ENCODE assay signal across 28 cellular contexts in the genomic region with DNA sequence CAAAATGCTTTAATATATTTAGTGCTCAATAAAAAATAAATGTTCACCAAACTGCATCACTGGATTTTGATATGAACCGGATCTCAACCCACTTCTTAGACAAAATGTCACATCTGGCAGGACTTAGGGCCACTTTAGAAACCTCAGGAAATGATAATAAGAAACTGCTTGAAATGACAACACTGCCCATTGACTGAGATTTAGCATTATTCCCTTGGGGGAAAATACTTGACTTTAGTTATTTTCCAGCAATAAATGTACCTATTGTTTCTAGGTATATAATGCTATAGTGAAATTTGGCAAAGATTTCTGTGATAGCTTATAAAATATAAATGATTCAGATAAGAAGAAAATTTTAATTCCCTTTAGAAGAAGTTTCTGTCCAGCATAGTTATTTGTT.
"Had no signal": no experiment of that assay in that cellular context is flagged by ENCODE, and none has a peak within 500 bp of the region (broad histone marks: within the 10 kb centered on the region; RNA-seq: fewer than 3 reads in every experiment).

No MANE protein-coding gene starts in this region.

- ATAC-seq: naive thymus-derived CD8-positive, alpha-beta T cell; natural killer cell treated with Interleukin-12 subunit alpha and Interleukin-12 subunit beta and Interleukin-15 and Interleukin-18, amount 100 ng/mL, for 72 hours; pancreas; right cardiac atrium; right lobe of liver; stimulated activated effector memory CD8-positive, alpha-beta T cell treated with anti-CD3 and anti-CD28 coated beads, Interleukin-12 subunit alpha, Interleukin-12 subunit beta, amount 100 ng/mL, for 72 hours; stimulated activated naive B cell treated with anti-CD40 and anti-IgM and Interleukin-4, amounts not matched to agents 10 μg/mL and 1 μg/mL and 100 μg/mL, for 72 hours; upper lobe of right lung had no signal

- H3K27ac ChIP-seq: neutrophil, pancreas, prostate gland, right lobe of liver, sigmoid colon, stomach, suprapubic skin, testis, tibial artery, transverse colon, upper lobe of right lung, vagina had no signal

- H3K9me3 Mint-ChIP-seq: naive thymus-derived CD8-positive, alpha-beta T cell; natural killer cell treated with Interleukin-12 subunit alpha and Interleukin-12 subunit beta and Interleukin-15 and Interleukin-18, amount 100 ng/mL, for 72 hours; nephron progenitor cell; stimulated activated effector memory CD8-positive, alpha-beta T cell treated with anti-CD3 and anti-CD28 coated beads, Interleukin-12 subunit alpha, Interleukin-12 subunit beta, amount 100 ng/mL, for 72 hours; stimulated activated naive B cell treated with anti-CD40 and anti-IgM and Interleukin-4, amounts not matched to agents 10 μg/mL and 1 μg/mL and 100 μg/mL, for 72 hours; stimulated activated naive CD8-positive, alpha-beta T cell treated with anti-CD3 and anti-CD28 coated beads, Interleukin-15, Interleukin-2, amounts not matched to agents 100 ng/mL and 50 ng/mL, for 24 hours had no signal

- DNase-seq: naive thymus-derived CD8-positive, alpha-beta T cell; nephron progenitor cell; nucleus accumbens; pancreas; right cardiac atrium; right lobe of liver; sigmoid colon; small intestine; stimulated activated CD4-positive, alpha-beta T cell treated with anti-CD3 and anti-CD28 coated beads, Interleukin-15, amount 100 ng/mL, for 24 hours; stimulated activated CD4-positive, alpha-beta T cell treated with anti-CD3 and anti-CD28 coated beads, Interleukin-2, amount 100 ng/mL, for 24 hours; stimulated activated CD4-positive, alpha-beta T cell treated with anti-CD3 and anti-CD28 coated beads, Interleukin-2, amount 100 ng/mL, for 48 hours; stimulated activated CD4-positive, alpha-beta T cell treated with anti-CD3 and anti-CD28 coated beads, Interleukin-4, amount 100 ng/mL, for 24 hours; stimulated activated naive B cell treated with anti-CD40 and anti-IgM and Interleukin-4, amounts not matched to agents 10 μg/mL and 1 μg/mL and 100 μg/mL, for 72 hours; stimulated activated naive CD4-positive, alpha-beta T cell treated with Interleukin-2 at 50 U/mL for 16 hours; stomach; testis; tibial artery; transverse colon; upper lobe of right lung had no signal

- H3K4me3 Mint-ChIP-seq: naive thymus-derived CD8-positive, alpha-beta T cell; natural killer cell treated with Interleukin-12 subunit alpha and Interleukin-12 subunit beta and Interleukin-15 and Interleukin-18, amount 100 ng/mL, for 72 hours; nephron progenitor cell; neural crest cell; stimulated activated effector memory CD8-positive, alpha-beta T cell treated with anti-CD3 and anti-CD28 coated beads, Interleukin-12 subunit alpha, Interleukin-12 subunit beta, amount 100 ng/mL, for 72 hours; stimulated activated naive B cell treated with anti-CD40 and anti-IgM and Interleukin-4, amounts not matched to agents 10 μg/mL and 1 μg/mL and 100 μg/mL, for 72 hours; stimulated activated naive CD8-positive, alpha-beta T cell treated with anti-CD3 and anti-CD28 coated beads, Interleukin-15, Interleukin-2, amounts not matched to agents 100 ng/mL and 50 ng/mL, for 24 hours; type B pancreatic cell had no signal

- H3K27ac Mint-ChIP-seq: natural killer cell treated with Interleukin-12 subunit alpha and Interleukin-12 subunit beta and Interleukin-15 and Interleukin-18, amount 100 ng/mL, for 72 hours; nephron progenitor cell; stimulated activated effector memory CD8-positive, alpha-beta T cell treated with anti-CD3 and anti-CD28 coated beads, Interleukin-12 subunit alpha, Interleukin-12 subunit beta, amount 100 ng/mL, for 72 hours; stimulated activated naive B cell treated with anti-CD40 and anti-IgM and Interleukin-4, amounts not matched to agents 10 μg/mL and 1 μg/mL and 100 μg/mL, for 72 hours; stimulated activated naive CD8-positive, alpha-beta T cell treated with anti-CD3 and anti-CD28 coated beads, Interleukin-15, Interleukin-2, amounts not matched to agents 100 ng/mL and 50 ng/mL, for 24 hours; type B pancreatic cell had no signal

- H3K4me3 ChIP-seq: pancreas, prostate gland, right lobe of liver, sigmoid colon, stomach, suprapubic skin, testis, tibial artery, transverse colon, upper lobe of right lung, vagina had no signal

- H3K36me3 Mint-ChIP-seq: naive thymus-derived CD8-positive, alpha-beta T cell; natural killer cell treated with Interleukin-12 subunit alpha and Interleukin-12 subunit beta and Interleukin-15 and Interleukin-18, amount 100 ng/mL, for 72 hours; stimulated activated effector memory CD8-positive, alpha-beta T cell treated with anti-CD3 and anti-CD28 coated beads, Interleukin-12 subunit alpha, Interleukin-12 subunit beta, amount 100 ng/mL, for 72 hours; stimulated activated naive B cell treated with anti-CD40 and anti-IgM and Interleukin-4, amounts not matched to agents 10 μg/mL and 1 μg/mL and 100 μg/mL, for 72 hours; type B pancreatic cell had no signal

- H3K4me1 ChIP-seq: pancreas, prostate gland, right lobe of liver, sigmoid colon, suprapubic skin, testis, transverse colon, upper lobe of right lung, vagina had no signal

- H3K4me1 Mint-ChIP-seq: nephron progenitor cell; stimulated activated naive B cell treated with anti-CD40 and anti-IgM and Interleukin-4, amounts not matched to agents 10 μg/mL and 1 μg/mL and 100 μg/mL, for 72 hours had no signal

- H3K27me3 ChIP-seq: neutrophil, pancreas, right lobe of liver, sigmoid colon, stomach, suprapubic skin, testis, tibial artery, transverse colon, upper lobe of right lung, vagina had no signal

- H3K9me3 ChIP-seq: neutrophil, pancreas, prostate gland, right lobe of liver, sigmoid colon, stomach, suprapubic skin, testis, tibial artery, transverse colon, upper lobe of right lung, vagina had no signal

- FAIRE-seq: pancreas, small intestine had no signal

- H3K36me3 ChIP-seq: neutrophil, pancreas, prostate gland, right lobe of liver, sigmoid colon, stomach, suprapubic skin, tibial artery, transverse colon, upper lobe of right lung, vagina had no signal
